ENCODE assay signal across 1 cellular context in the genomic region with DNA sequence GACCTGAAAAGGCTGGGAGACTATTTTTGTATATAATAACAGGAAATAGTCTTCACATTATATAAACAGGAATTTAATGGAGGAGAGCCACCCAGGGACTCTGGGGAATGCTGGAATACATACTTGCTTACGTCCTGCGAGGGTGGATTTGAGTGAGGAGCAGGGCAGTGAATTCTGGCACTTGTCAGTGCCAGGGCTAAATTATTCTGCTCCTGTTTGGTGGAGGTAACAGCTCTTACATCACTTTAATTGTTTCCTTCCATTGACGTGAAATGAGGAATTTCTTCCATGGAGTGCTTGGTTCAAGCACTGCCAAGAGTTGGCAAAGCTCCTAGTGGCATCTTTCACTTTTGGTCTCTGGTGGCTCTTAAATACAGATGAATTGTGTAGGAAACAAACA.
TF ChIP-seq lines count a peak whose summit lies in the region.

No MANE protein-coding gene starts in this region.

TF ChIP-seq in WTC11, 78 proteins besides CTCF, POLR2A, EP300 and RAD21 (continued from another document):
- TF ChIP-seq, protein P1, sequence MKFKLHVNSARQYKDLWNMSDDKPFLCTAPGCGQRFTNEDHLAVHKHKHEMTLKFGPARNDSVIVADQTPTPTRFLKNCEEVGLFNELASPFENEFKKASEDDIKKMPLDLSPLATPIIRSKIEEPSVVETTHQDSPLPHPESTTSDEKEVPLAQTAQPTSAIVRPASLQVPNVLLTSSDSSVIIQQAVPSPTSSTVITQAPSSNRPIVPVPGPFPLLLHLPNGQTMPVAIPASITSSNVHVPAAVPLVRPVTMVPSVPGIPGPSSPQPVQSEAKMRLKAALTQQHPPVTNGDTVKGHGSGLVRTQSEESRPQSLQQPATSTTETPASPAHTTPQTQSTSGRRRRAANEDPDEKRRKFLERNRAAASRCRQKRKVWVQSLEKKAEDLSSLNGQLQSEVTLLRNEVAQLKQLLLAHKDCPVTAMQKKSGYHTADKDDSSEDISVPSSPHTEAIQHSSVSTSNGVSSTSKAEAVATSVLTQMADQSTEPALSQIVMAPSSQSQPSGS (CRISPR knock-in tag; IDR thresholded peaks at IDR 0.05; ENCODE audit: borderline replicate concordance, low read depth), result no peak
- no peak for TF ChIP-seq KAT7 (CRISPR knock-in tag; IDR thresholded peaks at IDR 0.05; ENCODE audit: borderline replicate concordance)
- no peak for TF ChIP-seq TCF7 (CRISPR knock-in tag; IDR thresholded peaks at IDR 0.05; ENCODE audit: low read depth)
- no peak for TF ChIP-seq FOXK1 (CRISPR knock-in tag; IDR thresholded peaks at IDR 0.05)
- TF ChIP-seq GTF2I (CRISPR knock-in tag; conservative IDR thresholded peaks at IDR 0.05), result no peak
- TF ChIP-seq, protein P2, sequence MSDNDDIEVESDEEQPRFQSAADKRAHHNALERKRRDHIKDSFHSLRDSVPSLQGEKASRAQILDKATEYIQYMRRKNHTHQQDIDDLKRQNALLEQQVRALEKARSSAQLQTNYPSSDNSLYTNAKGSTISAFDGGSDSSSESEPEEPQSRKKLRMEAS (CRISPR knock-in tag; IDR thresholded peaks at IDR 0.05), result no peak
- TF ChIP-seq, protein P3, sequence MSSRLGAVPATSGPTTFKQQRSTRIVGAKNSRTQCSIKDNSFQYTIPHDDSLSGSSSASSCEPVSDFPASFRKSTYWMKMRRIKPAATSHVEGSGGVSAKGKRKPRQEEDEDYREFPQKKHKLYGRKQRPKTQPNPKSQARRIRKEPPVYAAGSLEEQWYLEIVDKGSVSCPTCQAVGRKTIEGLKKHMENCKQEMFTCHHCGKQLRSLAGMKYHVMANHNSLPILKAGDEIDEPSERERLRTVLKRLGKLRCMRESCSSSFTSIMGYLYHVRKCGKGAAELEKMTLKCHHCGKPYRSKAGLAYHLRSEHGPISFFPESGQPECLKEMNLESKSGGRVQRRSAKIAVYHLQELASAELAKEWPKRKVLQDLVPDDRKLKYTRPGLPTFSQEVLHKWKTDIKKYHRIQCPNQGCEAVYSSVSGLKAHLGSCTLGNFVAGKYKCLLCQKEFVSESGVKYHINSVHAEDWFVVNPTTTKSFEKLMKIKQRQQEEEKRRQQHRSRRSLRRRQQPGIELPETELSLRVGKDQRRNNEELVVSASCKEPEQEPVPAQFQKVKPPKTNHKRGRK (CRISPR knock-in tag; IDR thresholded peaks at IDR 0.05; ENCODE audit: borderline replicate concordance), result no peak
- TF ChIP-seq RORB (CRISPR knock-in tag; IDR thresholded peaks at IDR 0.05), result no peak
